12 cellular contexts compared by ENCODE assay signal in genomic region chr6:28371280-28371679, GRCh38. TPM values are rescaled to one million over a fixed set of nuclear protein-coding genes. Genes with fewer than 3 reads are reported as not detected.
A peak's percentile ranks its signal among the peaks of the same experiment; 100 is the strongest.
DNase-seq lines count a peak whose midpoint lies in the region; ATAC-seq and TF ChIP-seq lines count a peak whose summit lies in the region.
"Had no signal": no experiment of that assay in that cellular context is flagged by ENCODE, and none has a peak within 500 bp of the region (broad histone marks: within the 10 kb centered on the region; RNA-seq: fewer than 3 reads in every experiment).

No MANE protein-coding gene starts in this region.

- TF ChIP-seq CTCF in Calu3 (IDR thresholded peaks at IDR 0.05; ENCODE audit: unreplicated experiment), result no peak
- no peak for TF ChIP-seq CTCF in OCI-LY3 (IDR thresholded peaks at IDR 0.05; ENCODE audit: low read depth, low read length)

- ATAC-seq in GM21381 (IDR thresholded peaks at IDR 0.05; ENCODE audit: unreplicated experiment), result no peak
- ATAC-seq: A549 had no signal

- H3K4me1 ChIP-seq in OCI-LY3 (ENCODE audit: low read length), result peaks cover 25% of the 10 kb centered on the region
- H3K4me1 ChIP-seq: A549 had no signal

- no peaks in the 10 kb centered on the region; the same call in 1 of the 2 replicates for H3K9me3 ChIP-seq in OCI-LY3 (ENCODE audit: insufficient read depth, low read length)
- H3K9me3 ChIP-seq: A549, HAP-1 had no signal

- H3K27me3 Mint-ChIP-seq in Calu3 (ENCODE audit: unreplicated experiment), result no peaks in the 10 kb centered on the region
- H3K27me3 Mint-ChIP-seq: CD4-positive, CD25-positive, alpha-beta regulatory T cell had no signal

- H3K27me3 ChIP-seq in OCI-LY3 (ENCODE audit: low read depth, low read length), result no peaks in the 10 kb centered on the region

- H4K20me1 ChIP-seq in OCI-LY3 (ENCODE audit: insufficient read depth, low read length), result no peaks in the 10 kb centered on the region

- H3K9ac ChIP-seq in OCI-LY3 (ENCODE audit: low read length), result peak overlapping the region; percentile 4; the same call in 1 of the 2 replicates

- no peaks in the 10 kb centered on the region for H3K79me2 ChIP-seq in OCI-LY3 (ENCODE audit: low read length)

- no peaks in the 10 kb centered on the region for H3K36me3 Mint-ChIP-seq in Calu3 (ENCODE audit: insufficient read depth, unreplicated experiment)

- H3K4me2 ChIP-seq in OCI-LY3 (ENCODE audit: low read length), result peak overlapping the region; percentile 62
- H3K4me2 ChIP-seq: A549 had no signal

- no peak overlapping the region for H2AFZ ChIP-seq in OCI-LY3 (ENCODE audit: low read depth, low read length)

- TSS peak; percentile 11 for BruUV-seq in Calu3 (replicated peaks; lab: Mats Ljungman, UMichigan)

- peaks cover 11% of the 10 kb centered on the region for H3K36me3 ChIP-seq in OCI-LY3 (replicated peaks; ENCODE audit: low read depth, low read length)

- H3K27ac ChIP-seq in OCI-LY3 (ENCODE audit: low read length), result peak overlapping the region; percentile 50
- H3K27ac ChIP-seq: A549 had no signal

- H3K9me3 Mint-ChIP-seq in Calu3 (ENCODE audit: low read depth, unreplicated experiment), result peaks cover 2% of the 10 kb centered on the region
- H3K9me3 Mint-ChIP-seq: CD4-positive, CD25-positive, alpha-beta regulatory T cell had no signal

- DNase-seq in Calu3 (no peak), foreskin melanocyte (peak; percentile 77), HUDEP-2 (lab: John Stamatoyannopoulos, UW; ENCODE audit: unreplicated experiment in 76 of 76) (no peak)
- no peak for DNase-seq in stimulated activated CD4-positive, alpha-beta T cell treated with anti-CD3 and anti-CD28 coated beads, Interleukin-4, amount 100 ng/mL, for 4 hours
- DNase-seq: CD4-positive, CD25-positive, alpha-beta regulatory T cell; DMS 273 treated with DMSO at 0.1 percent for 48 hours; KBM-7 had no signal

- CTCF ChIA-PET in Calu3 (lab: Charles Lee), result no interaction called here

- H3K4me3 Mint-ChIP-seq in Calu3 (ENCODE audit: low read depth, unreplicated experiment), result no peak overlapping the region
- H3K4me3 Mint-ChIP-seq: CD4-positive, CD25-positive, alpha-beta regulatory T cell had no signal

- H3K4me1 Mint-ChIP-seq in Calu3 (ENCODE audit: low read depth, unreplicated experiment), result no peaks in the 10 kb centered on the region
- H3K4me1 Mint-ChIP-seq: CD4-positive, CD25-positive, alpha-beta regulatory T cell had no signal

- H3K4me3 ChIP-seq in OCI-LY3 (ENCODE audit: low read length), result peak overlapping the region; percentile 28; the same call in 1 of the 2 replicates
- H3K4me3 ChIP-seq: A549, GM12878, HAP-1 had no signal

- intact Hi-C loops in Calu3 (cut with micrococcal nuclease; ENCODE audit: unreplicated experiment), result no loop called here

- H3K27ac Mint-ChIP-seq in Calu3 (ENCODE audit: unreplicated experiment), result no peak overlapping the region
- H3K27ac Mint-ChIP-seq: CD4-positive, CD25-positive, alpha-beta regulatory T cell had no signal

RNA-seq across cellular contexts. Expression of gene ZKSCAN3, which starts 21.5 kb away (rescaled TPM):
- total RNA-seq in Calu3 (2022), result 7.3 and 7.8 TPM in 2 replicates

RNA-seq across cellular contexts. Expression of gene ZSCAN12, which starts 28.3 kb away (rescaled TPM):
- total RNA-seq in Calu3 (2022), result 4.7 and 5.2 TPM in 2 replicates

RNA-seq across cellular contexts. Expression of gene ZSCAN31, which starts 35.3 kb away (rescaled TPM):
- total RNA-seq in Calu3 (2022), result 4.9 and 5.8 TPM in 2 replicates
